In the genomic region with DNA sequence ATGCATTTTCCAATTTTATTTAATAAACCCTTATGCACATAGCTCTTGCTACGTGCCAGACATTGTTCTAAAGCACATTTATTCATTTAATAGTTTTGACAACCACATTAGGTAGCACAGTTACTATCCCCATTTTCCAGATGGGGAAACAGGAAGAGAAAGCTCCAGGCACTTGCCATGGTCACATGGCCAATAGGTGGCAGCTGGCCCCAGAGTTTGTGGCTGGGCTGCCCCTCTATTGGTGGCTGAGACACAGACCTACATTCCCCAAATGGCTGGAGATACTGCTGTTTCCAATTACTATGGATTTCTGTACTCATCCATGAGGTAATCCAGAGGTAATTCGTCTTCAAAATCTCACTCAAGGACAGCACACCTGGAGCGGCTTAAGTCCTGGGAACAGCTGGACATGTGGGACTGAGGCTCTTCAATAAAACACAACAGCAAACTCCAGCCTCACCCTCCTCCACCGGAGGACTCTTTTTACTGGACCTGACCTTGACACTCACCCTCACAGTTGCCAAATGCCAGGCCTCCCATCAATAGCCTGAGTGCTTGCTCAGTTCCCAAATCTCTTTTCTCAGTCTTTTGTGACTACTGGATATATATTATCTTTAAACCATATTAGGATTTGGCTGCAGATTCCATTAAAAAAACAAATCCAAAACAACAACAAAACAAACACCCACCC, we compare ENCODE assay signal across 2 cellular contexts.
A peak's percentile ranks its signal among the peaks of the same experiment; 100 is the strongest.
TF ChIP-seq lines count a peak whose summit lies in the region.

No MANE protein-coding gene starts in this region.

TF ChIP-seq in SK-N-SH, 30 proteins besides CTCF, POLR2A, EP300 and RAD21 (continued from another document):
- TF ChIP-seq EZH2phosphoT487 (IDR thresholded peaks at IDR 0.05; ENCODE audit: borderline replicate concordance, low read depth), result no peak
TF ChIP-seq in SK-N-SH: peak in this region for 0.

TF ChIP-seq in HepG2, 621 proteins besides CTCF, POLR2A, EP300 and RAD21 (continued from another document):
- TF ChIP-seq, protein P1, sequence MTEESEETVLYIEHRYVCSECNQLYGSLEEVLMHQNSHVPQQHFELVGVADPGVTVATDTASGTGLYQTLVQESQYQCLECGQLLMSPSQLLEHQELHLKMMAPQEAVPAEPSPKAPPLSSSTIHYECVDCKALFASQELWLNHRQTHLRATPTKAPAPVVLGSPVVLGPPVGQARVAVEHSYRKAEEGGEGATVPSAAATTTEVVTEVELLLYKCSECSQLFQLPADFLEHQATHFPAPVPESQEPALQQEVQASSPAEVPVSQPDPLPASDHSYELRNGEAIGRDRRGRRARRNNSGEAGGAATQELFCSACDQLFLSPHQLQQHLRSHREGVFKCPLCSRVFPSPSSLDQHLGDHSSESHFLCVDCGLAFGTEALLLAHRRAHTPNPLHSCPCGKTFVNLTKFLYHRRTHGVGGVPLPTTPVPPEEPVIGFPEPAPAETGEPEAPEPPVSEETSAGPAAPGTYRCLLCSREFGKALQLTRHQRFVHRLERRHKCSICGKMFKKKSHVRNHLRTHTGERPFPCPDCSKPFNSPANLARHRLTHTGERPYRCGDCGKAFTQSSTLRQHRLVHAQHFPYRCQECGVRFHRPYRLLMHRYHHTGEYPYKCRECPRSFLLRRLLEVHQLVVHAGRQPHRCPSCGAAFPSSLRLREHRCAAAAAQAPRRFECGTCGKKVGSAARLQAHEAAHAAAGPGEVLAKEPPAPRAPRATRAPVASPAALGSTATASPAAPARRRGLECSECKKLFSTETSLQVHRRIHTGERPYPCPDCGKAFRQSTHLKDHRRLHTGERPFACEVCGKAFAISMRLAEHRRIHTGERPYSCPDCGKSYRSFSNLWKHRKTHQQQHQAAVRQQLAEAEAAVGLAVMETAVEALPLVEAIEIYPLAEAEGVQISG (CRISPR knock-in tag; IDR thresholded peaks at IDR 0.05), result no peak
- TF ChIP-seq, protein P2, sequence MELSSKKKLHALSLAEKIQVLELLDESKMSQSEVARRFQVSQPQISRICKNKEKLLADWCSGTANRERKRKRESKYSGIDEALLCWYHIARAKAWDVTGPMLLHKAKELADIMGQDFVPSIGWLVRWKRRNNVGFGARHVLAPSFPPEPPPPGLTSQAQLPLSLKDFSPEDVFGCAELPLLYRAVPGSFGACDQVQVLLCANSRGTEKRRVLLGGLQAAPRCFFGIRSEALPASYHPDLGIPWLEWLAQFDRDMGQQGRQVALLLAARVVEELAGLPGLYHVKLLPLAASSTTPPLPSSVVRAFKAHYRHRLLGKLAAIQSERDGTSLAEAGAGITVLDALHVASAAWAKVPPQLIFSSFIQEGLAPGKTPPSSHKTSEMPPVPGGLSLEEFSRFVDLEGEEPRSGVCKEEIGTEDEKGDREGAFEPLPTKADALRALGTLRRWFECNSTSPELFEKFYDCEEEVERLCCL (CRISPR knock-in tag; IDR thresholded peaks at IDR 0.05; ENCODE audit: borderline replicate concordance), result no peak
- no peak for TF ChIP-seq ZFX (CRISPR knock-in tag; IDR thresholded peaks at IDR 0.05; ENCODE audit: low read depth)
- TF ChIP-seq ZNF605 (CRISPR knock-in tag; IDR thresholded peaks at IDR 0.05), result no peak
- no peak for TF ChIP-seq ZNF326 (CRISPR knock-in tag; IDR thresholded peaks at IDR 0.05; ENCODE audit: borderline replicate concordance)
- TF ChIP-seq ZNF263 (CRISPR knock-in tag; IDR thresholded peaks at IDR 0.05), result peak; percentile 77; the same call in 1 of the 2 replicates
- TF ChIP-seq, protein P3, sequence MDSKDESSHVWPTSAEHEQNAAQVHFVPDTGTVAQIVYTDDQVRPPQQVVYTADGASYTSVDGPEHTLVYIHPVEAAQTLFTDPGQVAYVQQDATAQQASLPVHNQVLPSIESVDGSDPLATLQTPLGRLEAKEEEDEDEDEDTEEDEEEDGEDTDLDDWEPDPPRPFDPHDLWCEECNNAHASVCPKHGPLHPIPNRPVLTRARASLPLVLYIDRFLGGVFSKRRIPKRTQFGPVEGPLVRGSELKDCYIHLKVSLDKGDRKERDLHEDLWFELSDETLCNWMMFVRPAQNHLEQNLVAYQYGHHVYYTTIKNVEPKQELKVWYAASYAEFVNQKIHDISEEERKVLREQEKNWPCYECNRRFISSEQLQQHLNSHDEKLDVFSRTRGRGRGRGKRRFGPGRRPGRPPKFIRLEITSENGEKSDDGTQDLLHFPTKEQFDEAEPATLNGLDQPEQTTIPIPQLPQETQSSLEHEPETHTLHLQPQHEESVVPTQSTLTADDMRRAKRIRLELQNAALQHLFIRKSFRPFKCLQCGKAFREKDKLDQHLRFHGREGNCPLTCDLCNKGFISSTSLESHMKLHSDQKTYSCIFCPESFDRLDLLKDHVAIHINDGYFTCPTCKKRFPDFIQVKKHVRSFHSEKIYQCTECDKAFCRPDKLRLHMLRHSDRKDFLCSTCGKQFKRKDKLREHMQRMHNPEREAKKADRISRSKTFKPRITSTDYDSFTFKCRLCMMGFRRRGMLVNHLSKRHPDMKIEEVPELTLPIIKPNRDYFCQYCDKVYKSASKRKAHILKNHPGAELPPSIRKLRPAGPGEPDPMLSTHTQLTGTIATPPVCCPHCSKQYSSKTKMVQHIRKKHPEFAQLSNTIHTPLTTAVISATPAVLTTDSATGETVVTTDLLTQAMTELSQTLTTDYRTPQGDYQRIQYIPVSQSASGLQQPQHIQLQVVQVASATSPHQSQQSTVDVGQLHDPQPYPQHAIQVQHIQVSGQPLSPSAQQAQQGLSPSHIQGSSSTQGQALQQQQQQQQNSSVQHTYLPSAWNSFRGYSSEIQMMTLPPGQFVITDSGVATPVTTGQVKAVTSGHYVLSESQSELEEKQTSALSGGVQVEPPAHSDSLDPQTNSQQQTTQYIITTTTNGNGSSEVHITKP (CRISPR knock-in tag; IDR thresholded peaks at IDR 0.05; ENCODE audit: low read depth), result no peak
- TF ChIP-seq GTF2F1 (IDR thresholded peaks at IDR 0.05; ENCODE audit: low read length), result no peak
- no peak for TF ChIP-seq TGIF2 (CRISPR knock-in tag; IDR thresholded peaks at IDR 0.05)
- no peak for TF ChIP-seq ATRX (CRISPR knock-in tag; IDR thresholded peaks at IDR 0.05; ENCODE audit: borderline replicate concordance)
- no peak for TF ChIP-seq IKZF1 (IDR thresholded peaks at IDR 0.05)
- TF ChIP-seq, protein P4, sequence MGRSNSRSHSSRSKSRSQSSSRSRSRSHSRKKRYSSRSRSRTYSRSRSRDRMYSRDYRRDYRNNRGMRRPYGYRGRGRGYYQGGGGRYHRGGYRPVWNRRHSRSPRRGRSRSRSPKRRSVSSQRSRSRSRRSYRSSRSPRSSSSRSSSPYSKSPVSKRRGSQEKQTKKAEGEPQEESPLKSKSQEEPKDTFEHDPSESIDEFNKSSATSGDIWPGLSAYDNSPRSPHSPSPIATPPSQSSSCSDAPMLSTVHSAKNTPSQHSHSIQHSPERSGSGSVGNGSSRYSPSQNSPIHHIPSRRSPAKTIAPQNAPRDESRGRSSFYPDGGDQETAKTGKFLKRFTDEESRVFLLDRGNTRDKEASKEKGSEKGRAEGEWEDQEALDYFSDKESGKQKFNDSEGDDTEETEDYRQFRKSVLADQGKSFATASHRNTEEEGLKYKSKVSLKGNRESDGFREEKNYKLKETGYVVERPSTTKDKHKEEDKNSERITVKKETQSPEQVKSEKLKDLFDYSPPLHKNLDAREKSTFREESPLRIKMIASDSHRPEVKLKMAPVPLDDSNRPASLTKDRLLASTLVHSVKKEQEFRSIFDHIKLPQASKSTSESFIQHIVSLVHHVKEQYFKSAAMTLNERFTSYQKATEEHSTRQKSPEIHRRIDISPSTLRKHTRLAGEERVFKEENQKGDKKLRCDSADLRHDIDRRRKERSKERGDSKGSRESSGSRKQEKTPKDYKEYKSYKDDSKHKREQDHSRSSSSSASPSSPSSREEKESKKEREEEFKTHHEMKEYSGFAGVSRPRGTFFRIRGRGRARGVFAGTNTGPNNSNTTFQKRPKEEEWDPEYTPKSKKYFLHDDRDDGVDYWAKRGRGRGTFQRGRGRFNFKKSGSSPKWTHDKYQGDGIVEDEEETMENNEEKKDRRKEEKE (IDR thresholded peaks at IDR 0.05), result no peak
- TF ChIP-seq STAG1 (CRISPR knock-in tag; IDR thresholded peaks at IDR 0.05), result peak; percentile 51
